Comparison of ENCODE assay signal across 16 cellular contexts in the genomic region with DNA sequence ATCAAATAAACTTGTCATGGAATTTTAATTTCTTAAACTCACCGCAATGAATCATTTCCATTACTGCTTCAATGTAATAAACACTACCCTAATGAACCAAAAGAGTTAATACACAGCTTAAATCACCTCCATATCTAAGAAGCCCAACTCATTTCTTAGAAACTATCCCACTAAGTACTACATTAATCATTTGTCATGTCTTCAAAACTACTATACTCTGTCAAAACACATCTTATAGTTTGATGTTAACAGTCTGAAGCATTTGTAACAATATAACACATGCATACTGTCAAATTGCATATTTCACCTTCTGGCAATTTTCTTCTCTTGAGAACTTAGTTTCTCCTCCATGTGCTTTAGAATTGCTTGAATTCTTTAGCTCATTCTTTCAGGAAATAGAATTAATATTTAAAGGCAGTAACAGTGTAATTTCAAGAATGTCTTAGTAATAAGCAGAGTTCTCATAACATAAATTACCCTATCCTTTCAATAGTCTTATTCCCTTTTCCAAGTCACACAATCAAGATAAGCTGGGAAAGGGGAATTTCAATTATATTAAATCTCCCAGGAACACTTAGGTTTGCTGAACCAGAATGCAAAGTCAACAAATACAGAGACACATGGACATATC.
"Had no signal": no experiment of that assay in that cellular context is flagged by ENCODE, and none has a peak within 500 bp of the region (broad histone marks: within the 10 kb centered on the region; RNA-seq: fewer than 3 reads in every experiment).

No MANE protein-coding gene starts in this region.

- H3K9me3 ChIP-seq: colonic mucosa had no signal

- DNase-seq: colonic mucosa; dermis blood vessel endothelial cell; foreskin keratinocyte; immature natural killer cell; left lung; lower lobe of right lung; natural killer cell; psoas muscle; stimulated activated naive CD4-positive, alpha-beta T cell; stomach; substantia nigra; trophoblast cell had no signal

- ATAC-seq: foreskin keratinocyte, left lung, lower lobe of right lung, natural killer cell, psoas muscle, sciatic nerve had no signal

- H3K27ac ChIP-seq: colonic mucosa, foreskin keratinocyte, left lung, lower lobe of right lung, neural progenitor cell, psoas muscle, skin epidermis, stomach had no signal

- FAIRE-seq: keratinocyte had no signal

- H2AFZ ChIP-seq: neural progenitor cell had no signal

- H3K36me3 ChIP-seq: colonic mucosa, left lung, lower lobe of right lung, neural progenitor cell, stomach had no signal

- H3K9ac ChIP-seq: neural progenitor cell had no signal

- H3K4me1 ChIP-seq: colonic mucosa, foreskin keratinocyte, left lung, lower lobe of right lung, neural progenitor cell, psoas muscle, stomach had no signal

- H3K27me3 ChIP-seq: colonic mucosa, foreskin keratinocyte, left lung, neural progenitor cell, stomach had no signal

- H3K4me3 ChIP-seq: colonic mucosa, left lung, lower lobe of right lung, neural progenitor cell, psoas muscle, skin epidermis, stomach had no signal

- H3K4me2 ChIP-seq: neural progenitor cell had no signal
